Comparison of ENCODE assay signal across 1 cellular context in genomic region chr2:222897898-222898297, GRCh38.
TF ChIP-seq lines count a peak whose summit lies in the region.

No MANE protein-coding gene starts in this region.

TF ChIP-seq in GM23338, 12 proteins besides CTCF, POLR2A, EP300 and RAD21 (continued from another document):
- TF ChIP-seq ZNF462 (CRISPR knock-in tag; IDR thresholded peaks at IDR 0.05), result no peak
- no peak for TF ChIP-seq NANOG (IDR thresholded peaks at IDR 0.05; ENCODE audit: borderline replicate concordance)
- no peak for TF ChIP-seq ETS1 (IDR thresholded peaks at IDR 0.05)
- TF ChIP-seq EZH2 (IDR thresholded peaks at IDR 0.05; ENCODE audit: low read depth, unreplicated experiment), result no peak
- TF ChIP-seq CREB1 (CRISPR knock-in tag; IDR thresholded peaks at IDR 0.05; ENCODE audit: low read depth), result no peak
- TF ChIP-seq ZNF331 (CRISPR knock-in tag; IDR thresholded peaks at IDR 0.05; ENCODE audit: low read depth), result no peak
- no peak for TF ChIP-seq EZH2phosphoT487 (IDR thresholded peaks at IDR 0.05; ENCODE audit: unreplicated experiment)
